ENCODE assay signal across 27 cellular contexts in genomic region chr4:16524379-16524778, GRCh38.
"Had no signal": no experiment of that assay in that cellular context is flagged by ENCODE, and none has a peak within 500 bp of the region (broad histone marks: within the 10 kb centered on the region; RNA-seq: fewer than 3 reads in every experiment).

No MANE protein-coding gene starts in this region.

- H3K4me1 ChIP-seq: gastrocnemius medialis had no signal

- H3K4me3 ChIP-seq: esophagus squamous epithelium, gastrocnemius medialis, heart right ventricle, left ventricle myocardium inferior, lower lobe of right lung, mucosa of descending colon had no signal

- H3K9me3 Mint-ChIP-seq: dendritic cell treated with granulocyte-macrophage colony-stimulating factor and Interleukin-4, amounts not matched to agents 40 ng/mL and 50 ng/mL, for 4 days; endodermal cell; mesothelial cell of epicardium; naive thymus-derived CD8-positive, alpha-beta T cell had no signal

- H3K27me3 ChIP-seq: gastrocnemius medialis, heart right ventricle had no signal

- H3K4me3 Mint-ChIP-seq: dendritic cell treated with granulocyte-macrophage colony-stimulating factor and Interleukin-4, amounts not matched to agents 40 ng/mL and 50 ng/mL, for 4 days; endodermal cell; mesothelial cell of epicardium; naive B cell; naive thymus-derived CD8-positive, alpha-beta T cell had no signal

- H3K9me3 ChIP-seq: esophagus squamous epithelium, gastrocnemius medialis, heart right ventricle, left ventricle myocardium inferior, lower lobe of right lung, mucosa of descending colon had no signal

- H3K27ac ChIP-seq: epithelial cell of prostate, gastrocnemius medialis, heart right ventricle, left ventricle myocardium inferior, lower lobe of right lung had no signal

- H3K27me3 Mint-ChIP-seq: dendritic cell treated with granulocyte-macrophage colony-stimulating factor and Interleukin-4, amounts not matched to agents 40 ng/mL and 50 ng/mL, for 4 days had no signal

- H3K36me3 Mint-ChIP-seq: mesothelial cell of epicardium; naive B cell; naive thymus-derived CD8-positive, alpha-beta T cell had no signal

- ATAC-seq: esophagus mucosa; gastrocnemius medialis; left colon; left lobe of liver; naive thymus-derived CD8-positive, alpha-beta T cell had no signal

- H3K4me1 Mint-ChIP-seq: naive thymus-derived CD8-positive, alpha-beta T cell had no signal

- H3K36me3 ChIP-seq: esophagus squamous epithelium, gastrocnemius medialis, heart right ventricle, left ventricle myocardium inferior, lower lobe of right lung had no signal

- DNase-seq: cortex of kidney; effector CD4-positive, alpha-beta T cell; effector memory CD4-positive, alpha-beta T cell; endodermal cell; erythroblast; esophagus squamous epithelium; foreskin fibroblast; foreskin melanocyte; gastrocnemius medialis; glutamatergic neuron; head of caudate nucleus; hippocampal formation; islet precursor cell; kidney; kidney glomerular epithelial cell; left colon; left ventricle myocardium inferior; lower lobe of right lung; naive B cell; naive thymus-derived CD8-positive, alpha-beta T cell had no signal

- H3K27ac Mint-ChIP-seq: dendritic cell treated with granulocyte-macrophage colony-stimulating factor and Interleukin-4, amounts not matched to agents 40 ng/mL and 50 ng/mL, for 4 days; endodermal cell; mesothelial cell of epicardium; naive B cell; naive thymus-derived CD8-positive, alpha-beta T cell had no signal
